8 cellular contexts compared by ENCODE assay signal in genomic region chrX:130165703-130166502, GRCh38. TPM values are rescaled to one million over a fixed set of nuclear protein-coding genes. Genes with fewer than 3 reads are reported as not detected.
DNase-seq lines count a peak whose midpoint lies in the region; ATAC-seq, FAIRE-seq and TF ChIP-seq lines count a peak whose summit lies in the region.

AIFM1 (minus strand) TSS chrX:130165841; CDS start chrX:130165656, 185 bp downstream.

- WGBS in HUES64, result under 1% methylated on average over 47 of the region's 50 CpGs
- 0% methylated on average over 22 to 31 of the region's 50 CpGs for WGBS in mesodermal cell (ENCODE audit: insufficient coverage in 2 of 2), 2 experiments

- FAIRE-seq in endometrium (lab: Jason Lieb, UNC), result peak; percentile 35

- H3K27me3 ChIP-seq in HUES64 (ENCODE audit: insufficient read depth, low read length), result no peaks in the 10 kb centered on the region
- no peaks in the 10 kb centered on the region for H3K27me3 ChIP-seq in OCI-LY1 (ENCODE audit: insufficient read depth, low read length)

- H2AFZ ChIP-seq in OCI-LY1 (ENCODE audit: low read length), result no peak within 1 kb of the TSS

- peak; percentile 93 for DNase-seq in Caki2 (ENCODE audit: low read depth)
- peak; percentile 79 for DNase-seq in activated CD8-positive, alpha-beta memory T cell treated with anti-CD3 and anti-CD28 coated beads, Interleukin-2, amount 50 U/mL, for 4 hours
- peak; percentile 75 for DNase-seq in stimulated activated CD8-positive, alpha-beta memory T cell treated with anti-CD3 and anti-CD28 coated beads, Interleukin-15, amount 100 ng/mL, for 4 hours (ENCODE audit: low read depth in 2 of 2)

- in situ Hi-C loops in Caki2 (cut with HindIII; ENCODE audit: low pct_unique_long_range_greater_than_20kb, low sequenced_read_pairs), result no loop called here

- peak; percentile 90 for ATAC-seq in GM21447 (IDR thresholded peaks at IDR 0.05; ENCODE audit: unreplicated experiment)

- no peaks in the 10 kb centered on the region for H3K9me2 ChIP-seq in OCI-LY1 (ENCODE audit: low read depth, low read length)

- H3K36me3 ChIP-seq in HUES64 (ENCODE audit: insufficient read depth, low read length) (no peaks in the 10 kb centered on the region; the same call in 1 of the 2 replicates), OCI-LY1 (ENCODE audit: insufficient read depth, low read length) (no peaks in the 10 kb centered on the region; the same call in 1 of the 2 replicates), mesodermal cell (ENCODE audit: control insufficient read depth, insufficient read depth, low read length) (no peaks in the 10 kb centered on the region)

- peak within 1 kb of the TSS; percentile 93 for H3K4me2 ChIP-seq in OCI-LY1 (ENCODE audit: low read length)

- no peaks in the 10 kb centered on the region for H3F3A ChIP-seq in OCI-LY1 (ENCODE audit: insufficient read depth, low read length)

- H3K4me1 ChIP-seq in HUES64 (ENCODE audit: insufficient read depth, low read length), result peaks cover 9% of the 10 kb centered on the region
- peaks cover 51% of the 10 kb centered on the region for H3K4me1 ChIP-seq in OCI-LY1 (ENCODE audit: insufficient read depth, low read length, severe bottlenecking)
- H3K4me1 ChIP-seq in mesodermal cell (ENCODE audit: control insufficient read depth, insufficient read depth, low read length, poor library complexity, severe bottlenecking), result no peaks in the 10 kb centered on the region

- TF ChIP-seq CTCF in OCI-LY1 (IDR thresholded peaks at IDR 0.05; ENCODE audit: low read length), result no peak

- H3K9ac ChIP-seq in HUES64 (ENCODE audit: low read depth, low read length) (peak within 1 kb of the TSS; percentile 78), OCI-LY1 (ENCODE audit: low read length) (peak within 1 kb of the TSS; percentile 99)

- H3K27ac ChIP-seq in HUES64 (ENCODE audit: low read depth, low read length) (peak within 1 kb of the TSS; percentile 90), OCI-LY1 (ENCODE audit: low read depth, low read length, poor library complexity, severe bottlenecking) (peak within 1 kb of the TSS; percentile 92), mesodermal cell (ENCODE audit: low read depth, low read length, severe bottlenecking) (peak within 1 kb of the TSS; percentile 90)

- H3K79me2 ChIP-seq in OCI-LY1 (ENCODE audit: insufficient read depth, low read length), result peaks cover 26% of the 10 kb centered on the region

- no peaks in the 10 kb centered on the region for H3K9me3 ChIP-seq in HUES64 (ENCODE audit: insufficient read depth, low read depth, low read length)
- no peaks in the 10 kb centered on the region for H3K9me3 ChIP-seq in OCI-LY1 (ENCODE audit: low read length)
- H3K9me3 ChIP-seq in mesodermal cell (ENCODE audit: control insufficient read depth, low read length), result no peaks in the 10 kb centered on the region

- H3K4me3 ChIP-seq in HUES64 (ENCODE audit: low read length) (peak within 1 kb of the TSS; percentile 86), OCI-LY1 (ENCODE audit: low read depth, low read length, poor library complexity, severe bottlenecking) (peak within 1 kb of the TSS; percentile 96), mesodermal cell (ENCODE audit: extremely low read depth, insufficient read depth, low read length, poor library complexity, severe bottlenecking) (peak within 1 kb of the TSS; percentile 57)

- no peaks in the 10 kb centered on the region for H4K20me1 ChIP-seq in OCI-LY1 (ENCODE audit: insufficient read depth, low read length)

RNA-seq across cellular contexts. Expression of gene AIFM1, which starts in this region (rescaled TPM):
- 29.7 and 39.0 TPM in 2 replicates for total RNA-seq in Caki2 (2014; rRNA removed; shearing (Covaris generic); ENCODE audit: low replicate concordance)
- 34.4 TPM for polyA plus RNA-seq in HUES64 (2013, experiment 1 of 2)
- 36.2 TPM for polyA plus RNA-seq in HUES64 (2013, experiment 2 of 2)
- polyA plus RNA-seq in mesodermal cell (2013, experiment 1 of 2), result 39.8 TPM
- polyA plus RNA-seq in mesodermal cell (2013, experiment 2 of 2), result 36.7 TPM

Comparison
In these comparisons a context has a peak if more than half of its experiments do, and no peak if none do; other contexts are left out.
1. Peak in every context shown above with its lines: DNase-seq, ATAC-seq, H3K4me3 ChIP-seq and H3K27ac ChIP-seq.